ENCODE assay signal across 30 cellular contexts in genomic region chr7:3240826-3241430, GRCh38.
"Had no signal": no experiment of that assay in that cellular context is flagged by ENCODE, and none has a peak within 500 bp of the region (broad histone marks: within the 10 kb centered on the region; RNA-seq: fewer than 3 reads in every experiment).

No MANE protein-coding gene starts in this region.

- H3K9me3 ChIP-seq: pancreas, prostate gland had no signal

- DNase-seq: activated CD4-positive, alpha-beta memory T cell treated with anti-CD3 and anti-CD28 coated beads, Interleukin-2, amount 10 ng/mL, durations not matched to agents 7 days and 5 days; activated CD4-positive, alpha-beta T cell treated with anti-CD3 and anti-CD28 coated beads for 1 hour; activated CD4-positive, alpha-beta T cell treated with anti-CD3 and anti-CD28 coated beads, Interleukin-2, amount 10 ng/mL, durations not matched to agents 7 days and 5 days; activated CD8-positive, alpha-beta memory T cell treated with anti-CD3 and anti-CD28 coated beads, Interleukin-2, amount 50 U/mL, for 48 hours; activated gamma-delta T cell; activated naive CD4-positive, alpha-beta T cell treated with anti-CD3 and anti-CD28 coated beads, Interleukin-2, amount 50 U/mL, for 16 hours; activated T-cell treated with anti-CD3 and anti-CD28 coated beads, Interleukin-2, amount 50 U/mL, for 24 hours; central memory CD4-positive, alpha-beta T cell; esophagus squamous epithelium; foreskin melanocyte; kidney glomerular epithelial cell; lower lobe of right lung; mesendoderm; pancreas; retina; stimulated activated CD4-positive, alpha-beta T cell treated with anti-CD3 and anti-CD28 coated beads, Interleukin-1b, Interleukin-23, amount 100 ng/mL, for 48 hours; stimulated activated CD4-positive, alpha-beta T cell treated with anti-CD3 and anti-CD28 coated beads, Interleukin-4, amount 100 ng/mL, for 4 hours; stimulated activated CD8-positive, alpha-beta memory T cell treated with anti-CD3 and anti-CD28 coated beads, Interleukin-4, amount 100 ng/mL, for 48 hours; stimulated activated naive CD8-positive, alpha-beta T cell treated with anti-CD3 and anti-CD28 coated beads, Interleukin-15, amount 100 ng/mL, for 72 hours; substantia nigra; T-helper 17 cell had no signal

- H3K4me3 ChIP-seq: breast epithelium, esophagus squamous epithelium, lower lobe of right lung, pancreas, prostate gland, skin epidermis, upper lobe of left lung had no signal

- H3K36me3 ChIP-seq: breast epithelium, esophagus squamous epithelium, lower lobe of right lung, pancreas, prostate gland, upper lobe of left lung had no signal

- H3K27ac ChIP-seq: breast epithelium, esophagus squamous epithelium, lower lobe of right lung, pancreas, prostate gland, skin epidermis, upper lobe of left lung had no signal

- H3K27me3 ChIP-seq: breast epithelium, pancreas, upper lobe of left lung had no signal

- ATAC-seq: left lobe of liver; lower lobe of right lung; natural killer cell treated with Interleukin-12 subunit alpha and Interleukin-12 subunit beta and Interleukin-15 and Interleukin-18, amount 100 ng/mL, for 72 hours; pancreas; sciatic nerve; stimulated activated memory B cell treated with anti-CD40 and anti-IgM and Interleukin-4, amounts not matched to agents 10 μg/mL and 1 μg/mL and 100 μg/mL, for 72 hours; stimulated activated naive CD8-positive, alpha-beta T cell treated with anti-CD3 and anti-CD28 coated beads, Interleukin-15, amount 100 ng/mL, for 72 hours; T-helper 17 cell; WTC11 had no signal

- H3K4me1 ChIP-seq: breast epithelium, lower lobe of right lung, pancreas, prostate gland, upper lobe of left lung had no signal
